Comparison of ENCODE assay signal across 29 cellular contexts in genomic region chr7:7962851-7963250, GRCh38. TPM values are rescaled to one million over a fixed set of nuclear protein-coding genes. Genes with fewer than 3 reads are reported as not detected.
DNase-seq lines count a peak whose midpoint lies in the region; ATAC-seq and TF ChIP-seq lines count a peak whose summit lies in the region.
"Had no signal": no experiment of that assay in that cellular context is flagged by ENCODE, and none has a peak within 500 bp of the region (broad histone marks: within the 10 kb centered on the region; RNA-seq: fewer than 3 reads in every experiment).

No MANE protein-coding gene starts in this region.

- H3K27me3 Mint-ChIP-seq in HFFc6 (ENCODE audit: insufficient read depth), result peaks cover 1% of the 10 kb centered on the region; the same call in 1 of the 2 replicates
- no peaks in the 10 kb centered on the region for H3K27me3 Mint-ChIP-seq in activated T-cell treated with anti-CD3 and anti-CD28 coated beads, Interleukin-2, amount 50 U/mL, for 72 hours (ENCODE audit: low read depth)
- H3K27me3 Mint-ChIP-seq: activated CD4-positive, alpha-beta memory T cell treated with anti-CD3 and anti-CD28 coated beads for 36 hours; CD8-positive, alpha-beta memory T cell; IgD-negative memory B cell had no signal

- CTCF ChIA-PET in BJ (lab: Yijun Ruan, JAX), result interaction anchor here (0.6 to 1.1 kb wide), 2 partner anchors 28 to 36 kb away, joined by 3 to 6 read pairs; no protein-coding TSS in a partner anchor

- no peak overlapping the region for H3K27ac Mint-ChIP-seq in HFFc6
- H3K27ac Mint-ChIP-seq in activated T-cell treated with anti-CD3 and anti-CD28 coated beads, Interleukin-2, amount 50 U/mL, for 72 hours, result no peak overlapping the region
- H3K27ac Mint-ChIP-seq: activated CD4-positive, alpha-beta memory T cell treated with anti-CD3 and anti-CD28 coated beads for 36 hours; CD8-positive, alpha-beta memory T cell; IgD-negative memory B cell; T-helper 1 cell treated with Interleukin-12 subunit alpha and Interleukin-12 subunit beta and Interleukin-4 antibody, amounts not matched to agents 30 μg/mL and 1 μg/mL, for 36 hours had no signal

- peaks cover 22% of the 10 kb centered on the region for H3K4me1 Mint-ChIP-seq in HFFc6 (ENCODE audit: low read depth)
- peaks cover 21% of the 10 kb centered on the region for H3K4me1 Mint-ChIP-seq in activated T-cell treated with anti-CD3 and anti-CD28 coated beads, Interleukin-2, amount 50 U/mL, for 72 hours (ENCODE audit: low read depth)

- H3K9me3 Mint-ChIP-seq in HFFc6, result no peaks in the 10 kb centered on the region
- H3K9me3 Mint-ChIP-seq in activated T-cell treated with anti-CD3 and anti-CD28 coated beads, Interleukin-2, amount 50 U/mL, for 72 hours, result no peaks in the 10 kb centered on the region
- H3K9me3 Mint-ChIP-seq: activated CD4-positive, alpha-beta memory T cell treated with anti-CD3 and anti-CD28 coated beads for 36 hours; CD8-positive, alpha-beta memory T cell; IgD-negative memory B cell; T-helper 1 cell treated with Interleukin-12 subunit alpha and Interleukin-12 subunit beta and Interleukin-4 antibody, amounts not matched to agents 30 μg/mL and 1 μg/mL, for 36 hours had no signal

- H3K36me3 ChIP-seq in BJ (ENCODE audit: control insufficient read depth, insufficient read depth, low read length), result no peaks in the 10 kb centered on the region
- H3K36me3 ChIP-seq: heart right ventricle, prostate gland had no signal

- H3K4me3 Mint-ChIP-seq in HFFc6, result no peak overlapping the region
- no peak overlapping the region for H3K4me3 Mint-ChIP-seq in activated T-cell treated with anti-CD3 and anti-CD28 coated beads, Interleukin-2, amount 50 U/mL, for 72 hours
- H3K4me3 Mint-ChIP-seq: activated CD4-positive, alpha-beta memory T cell treated with anti-CD3 and anti-CD28 coated beads for 36 hours; CD8-positive, alpha-beta memory T cell; IgD-negative memory B cell; T-helper 1 cell treated with Interleukin-12 subunit alpha and Interleukin-12 subunit beta and Interleukin-4 antibody, amounts not matched to agents 30 μg/mL and 1 μg/mL, for 36 hours had no signal

- H3K4me3 ChIP-seq in BJ (ENCODE audit: low read depth, low read length) (no peak overlapping the region), choroid plexus epithelial cell (ENCODE audit: low read depth, low read length) (no peak overlapping the region)
- H3K4me3 ChIP-seq: body of pancreas, heart right ventricle, prostate gland had no signal

- no peaks in the 10 kb centered on the region for H3K36me3 Mint-ChIP-seq in HFFc6 (ENCODE audit: low read depth)
- H3K36me3 Mint-ChIP-seq in activated T-cell treated with anti-CD3 and anti-CD28 coated beads, Interleukin-2, amount 50 U/mL, for 72 hours (ENCODE audit: insufficient read depth in 2 of 2), result no peaks in the 10 kb centered on the region
- H3K36me3 Mint-ChIP-seq: activated CD4-positive, alpha-beta memory T cell treated with anti-CD3 and anti-CD28 coated beads for 36 hours; CD8-positive, alpha-beta memory T cell; IgD-negative memory B cell had no signal

- POLR2A ChIA-PET in BJ (lab: Charles Lee), result interaction anchor here (0.5 to 0.6 kb wide), 2 partner anchors 8 to 10 kb away, joined by 3 to 7 read pairs; no protein-coding TSS in a partner anchor

- TF ChIP-seq CTCF in BJ (IDR thresholded peaks at IDR 0.05; ENCODE audit: insufficient read depth, low read depth, low read length) (no peak), HFFc6 (IDR thresholded peaks at IDR 0.05) (no peak), choroid plexus epithelial cell (conservative IDR thresholded peaks at IDR 0.05; ENCODE audit: low read depth, low read length) (no peak), omental fat pad (IDR thresholded peaks at IDR 0.05) (no peak)

- DNase-seq in BJ (ENCODE audit: low read depth), result peak; percentile 37
- peak; percentile 80 for DNase-seq in HFFc6
- DNase-seq in choroid plexus epithelial cell (ENCODE audit: low read depth), result peak; percentile 67
- peak; percentile 10 for DNase-seq in myocyte (ENCODE audit: low read depth)
- DNase-seq in omental fat pad (ENCODE audit: low spot score), result no peak
- DNase-seq in hippocampal formation (lab: John Stamatoyannopoulos, UW), result no peak
- no peak for DNase-seq in GOT3 (lab: John Stamatoyannopoulos, UW)
- no peak for DNase-seq in activated T-cell treated with anti-CD3 and anti-CD28 coated beads, Interleukin-2, amount 50 U/mL, for 72 hours
- DNase-seq: activated CD4-positive, alpha-beta memory T cell treated with anti-CD3 and anti-CD28 coated beads for 36 hours; activated CD4-positive, CD25-positive, alpha-beta regulatory T cell treated with anti-CD3 and anti-CD28 coated beads, Interleukin-2, amount 50 U/mL, for 72 hours; activated CD8-positive, alpha-beta memory T cell treated with anti-CD3 and anti-CD28 coated beads, Interleukin-2, amount 50 U/mL, for 4 hours; body of pancreas; CD8-positive, alpha-beta memory T cell; foreskin keratinocyte; GF-D8; H7; heart right ventricle; left cardiac atrium; NCI-H1105 treated with DMSO at 0.1 percent for 48 hours; NCI-H2029; NCI-H526; NK-92 treated with Interleukin-12 subunit alpha and Interleukin-12 subunit beta, amount 100 ng/mL, for 24 hours; PC-3; SK-N-SH; stimulated activated naive CD4-positive, alpha-beta T cell treated with Interleukin-2 at 50 U/mL for 16 hours had no signal

- no peak for ATAC-seq in omental fat pad (ENCODE audit: low FRiP score)
- ATAC-seq in activated T-cell treated with anti-CD3 and anti-CD28 coated beads, Interleukin-2, amount 50 U/mL, for 72 hours (replicated peaks in 1 of 2), result no peak
- ATAC-seq: body of pancreas, foreskin keratinocyte, heart right ventricle, left cardiac atrium, PC-3, sciatic nerve had no signal

- no peaks in the 10 kb centered on the region for H3K27me3 ChIP-seq in BJ (ENCODE audit: control insufficient read depth, insufficient read depth, low read length)
- H3K27me3 ChIP-seq: body of pancreas, foreskin keratinocyte, heart right ventricle had no signal

RNA-seq across cellular contexts. Expression of gene GLCCI1, which starts 5.7 kb away (rescaled TPM):
- polyA plus RNA-seq in BJ (2011; rRNA removed), result 9.1 and 11.2 TPM in 2 replicates
- polyA minus RNA-seq in BJ (2011; rRNA and poly(A)+ RNA removed), result 12.6 and 15.7 TPM in 2 replicates
- 10 to 100 TPM; 15.0 to 17.7 (median 16.2) TPM for total RNA-seq in HFFc6 (2021; fragmentation: NEBNext Ultra II Directional; extraction: Animal tissue kit (Norgen Biotek cat#: 25700))
- 3.6 and 8.6 TPM in 2 replicates for total RNA-seq in myocyte
- 3.3 TPM for polyA plus RNA-seq in myocyte (2012)
- 10 to 100 TPM in 1 of 4 donors, 1 to 10 TPM in 3; 6.0 to 22.6 (median 8.5) TPM for total RNA-seq in omental fat pad
- 10 to 100 TPM; 25.3 to 26.1 TPM for total RNA-seq in activated T-cell treated with anti-CD3 and anti-CD28 coated beads, Interleukin-2, amount 50 U/mL, for 72 hours

Comparison
In these comparisons a context has a peak if more than half of its experiments do, and no peak if none do; other contexts are left out.
1. DNase-seq: peak in BJ (single experiment), HFFc6 (single experiment), choroid plexus epithelial cell (single experiment) and myocyte (single experiment); none in omental fat pad (single experiment), hippocampal formation (0 of 2), GOT3 (single experiment) and activated T-cell treated with anti-CD3 and anti-CD28 coated beads, Interleukin-2, amount 50 U/mL, for 72 hours (0 of 2).